Comparison of ENCODE assay signal across 15 cellular contexts in genomic region chr13:98761979-98762616, GRCh38. TPM values are rescaled to one million over a fixed set of nuclear protein-coding genes. Genes with fewer than 3 reads are reported as not detected.
A peak's percentile ranks its signal among the peaks of the same experiment; 100 is the strongest.
DNase-seq lines count a peak whose midpoint lies in the region; ATAC-seq and TF ChIP-seq lines count a peak whose summit lies in the region.
"Had no signal": no experiment of that assay in that cellular context is flagged by ENCODE, and none has a peak within 500 bp of the region (broad histone marks: within the 10 kb centered on the region; RNA-seq: fewer than 3 reads in every experiment).

No MANE protein-coding gene starts in this region.

- H2AFZ ChIP-seq in hepatocyte = peak overlapping the region; percentile 4

- no peaks in the 10 kb centered on the region for H3K4me1 ChIP-seq in heart right ventricle
- H3K4me1 ChIP-seq in hepatocyte (ENCODE audit: insufficient read depth) = peaks cover 12% of the 10 kb centered on the region
- H3K4me1 ChIP-seq in vagina = no peaks in the 10 kb centered on the region

- DNase-seq in heart right ventricle (no peak), Right ventricle myocardium superior (no peak), NOMO-1 treated with DMSO at 0.1 percent for 48 hours (lab: John Stamatoyannopoulos, UW; ENCODE audit: unreplicated experiment) (peak; percentile 68), hepatocyte (ENCODE audit: low spot score) (no peak), vagina (ENCODE audit: extremely low spot score in 2 of 2) (no peak), middle frontal gyrus (ENCODE audit: extremely low spot score, low spot score) (no peak), GM13977 (ENCODE audit: low spot score) (no peak)
- DNase-seq: activated CD4-positive, CD25-positive, alpha-beta regulatory T cell; activated naive CD8-positive, alpha-beta T cell treated with anti-CD3 and anti-CD28 coated beads, Interleukin-2, amount 10 ng/mL, durations not matched to agents 7 days and 5 days; C1 segment of cervical spinal cord; NCI-H774 had no signal

- H3K27ac ChIP-seq in heart right ventricle (no peak overlapping the region), hepatocyte (peak overlapping the region; percentile 72), vagina (no peak overlapping the region)
- H3K27ac ChIP-seq: epithelial cell of prostate, KMS-11 had no signal

- intact Hi-C loops in heart right ventricle (cut with DNase I) (no loop called here), Right ventricle myocardium superior (cut with DNase I) (no loop called here), vagina (cut with DNase I) (no loop called here)

- in situ Hi-C loops in GM13977 (cut with MboI; ENCODE audit: low pct_unique_long_range_greater_than_20kb, low sequenced_read_pairs, unreplicated experiment) = no loop called here

- peak overlapping the region in 7 of 10 donors; percentile 10 to 30 (median 24) for H3K4me3 ChIP-seq in heart right ventricle
- H3K4me3 ChIP-seq in hepatocyte = no peak overlapping the region
- peak overlapping the region; percentile 24 to 30 for H3K4me3 ChIP-seq in vagina

- ATAC-seq in heart right ventricle (no peak), Right ventricle myocardium superior (ENCODE audit: poor library complexity) (no peak), HG03354 (IDR thresholded peaks at IDR 0.05; ENCODE audit: poor library complexity, severe bottlenecking, unreplicated experiment) (no peak)

- H3K27me3 ChIP-seq in heart right ventricle (peaks cover 0 to 8% (median 0%) of the 10 kb centered on the region in 7 donors), hepatocyte (no peaks in the 10 kb centered on the region), vagina (no peaks in the 10 kb centered on the region)

- no peak for TF ChIP-seq POLR2A in vagina (IDR thresholded peaks at IDR 0.05)

- WGBS in heart right ventricle, 2 donors = 82 to 88% methylated on average over 15 of the region's 15 CpGs
- WGBS in hepatocyte (ENCODE audit: low lambda C conversion rate, missing lambda C conversion rate) = 90% methylated on average over 15 of the region's 15 CpGs

- H3K9me3 ChIP-seq in heart right ventricle (no peaks in the 10 kb centered on the region), hepatocyte (ENCODE audit: low read depth) (no peaks in the 10 kb centered on the region), vagina (no peaks in the 10 kb centered on the region)

- TF ChIP-seq CTCF in heart right ventricle (IDR thresholded peaks at IDR 0.05) (no peak), hepatocyte (IDR thresholded peaks at IDR 0.05; ENCODE audit: poor library complexity) (no peak), vagina (IDR thresholded peaks at IDR 0.05) (no peak), GM13977 (IDR thresholded peaks at IDR 0.05; ENCODE audit: extremely low read depth, insufficient read depth, missing control alignments) (no peak)

- H3K36me3 ChIP-seq in heart right ventricle (no peaks in the 10 kb centered on the region), hepatocyte (replicated peaks; ENCODE audit: insufficient read depth, low read depth) (no peaks in the 10 kb centered on the region), vagina (no peaks in the 10 kb centered on the region)

- H3K9me2 ChIP-seq in hepatocyte (replicated peaks; ENCODE audit: insufficient read depth) = no peaks in the 10 kb centered on the region

- no peaks in the 10 kb centered on the region for H4K20me1 ChIP-seq in hepatocyte (ENCODE audit: insufficient read depth, poor library complexity, severe bottlenecking)

- H3K4me2 ChIP-seq in hepatocyte = peak overlapping the region; percentile 56
- H3K4me2 ChIP-seq: KMS-11 had no signal

- no peaks in the 10 kb centered on the region for H3K79me2 ChIP-seq in hepatocyte

RNA-seq across cellular contexts. Expression of gene SLC15A1, which starts 9.6 kb away (rescaled TPM):
- total RNA-seq in heart right ventricle (not detected), Right ventricle myocardium superior (not detected), hepatocyte (14.2 and 18.7 TPM in 2 replicates), vagina (7.4 TPM)
- polyA plus RNA-seq in heart right ventricle (under 1 TPM in 1 of 2 donors, not detected in 1; 0.01 TPM), hepatocyte (7.5 and 10.0 TPM in 2 replicates)
- total RNA-seq: activated naive CD8-positive, alpha-beta T cell treated with anti-CD3 and anti-CD28 coated beads, Interleukin-2, amount 10 ng/mL, durations not matched to agents 7 days and 5 days; mononuclear cell had no signal
